In the genomic region with DNA sequence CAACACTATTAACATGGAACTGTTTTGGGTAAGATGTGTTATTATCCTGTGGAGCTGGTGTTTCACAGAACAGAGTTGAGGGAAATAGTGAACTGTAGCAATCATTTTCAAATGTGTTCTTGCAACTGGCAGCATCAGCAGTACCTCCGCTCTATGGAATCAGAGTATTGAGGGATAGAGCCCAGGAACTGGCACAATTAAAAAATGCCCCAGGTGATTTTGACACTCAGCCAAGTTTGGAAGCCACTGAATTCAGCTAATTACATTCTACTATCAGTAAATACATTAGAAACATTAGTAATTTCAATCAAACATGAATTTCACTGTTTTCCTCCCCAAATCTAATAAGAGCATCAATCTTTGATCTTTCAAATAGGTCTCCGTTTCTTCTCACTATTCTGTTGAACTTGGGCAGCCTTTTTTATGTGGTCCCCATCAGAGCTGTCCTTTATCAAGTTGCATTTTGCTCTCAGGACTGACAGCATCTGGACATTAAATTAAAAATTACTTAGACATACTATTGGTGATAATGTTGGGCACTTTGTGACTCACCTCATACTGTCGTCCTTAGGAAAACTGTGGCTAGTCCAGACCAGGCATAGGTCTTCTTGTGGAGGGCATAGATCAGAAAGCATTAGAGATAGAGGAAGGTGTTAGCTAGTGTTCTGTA, we compare ENCODE assay signal across 17 cellular contexts.
DNase-seq lines count a peak whose midpoint lies in the region; ATAC-seq and TF ChIP-seq lines count a peak whose summit lies in the region.
"Had no signal": no experiment of that assay in that cellular context is flagged by ENCODE, and none has a peak within 500 bp of the region (broad histone marks: within the 10 kb centered on the region; RNA-seq: fewer than 3 reads in every experiment).

No MANE protein-coding gene starts in this region.

- ATAC-seq in SK-N-SH treated with all-trans-retinoic acid at 6 μM for 48 hours = no peak
- ATAC-seq: CD8-positive, alpha-beta T cell had no signal

- peak in 1 of 2 experiments; percentile 48; a peak in 1 of 4 replicates for TF ChIP-seq EP300 in SK-N-SH (IDR thresholded peaks at IDR 0.05; ENCODE audit: borderline replicate concordance in 1 of 2, low read depth in 1 of 2, low read length in 1 of 2)

- no peaks in the 10 kb centered on the region for H4K20me1 ChIP-seq in SK-N-SH (ENCODE audit: insufficient read depth)
- H4K20me1 ChIP-seq: BLaER1 treated with 17β-estradiol and CSF1 and Interleukin-3, amounts not matched to agents 10 nM and 100 nM had no signal

- H3K4me3 ChIP-seq in SK-N-SH (ENCODE audit: low read depth in 2 of 2, low read length in 1 of 2) = no peak overlapping the region
- H3K4me3 ChIP-seq in right atrium auricular region = no peak overlapping the region
- H3K4me3 ChIP-seq: BLaER1 treated with 17β-estradiol and CSF1 and Interleukin-3, amounts not matched to agents 10 nM and 100 nM had no signal

- H3K4me2 ChIP-seq in SK-N-SH = no peak overlapping the region
- H3K4me2 ChIP-seq: BLaER1 treated with 17β-estradiol and CSF1 and Interleukin-3, amounts not matched to agents 10 nM and 100 nM had no signal

- H3K27me3 ChIP-seq in SK-N-SH (ENCODE audit: insufficient read depth) = no peaks in the 10 kb centered on the region
- H3K27me3 ChIP-seq in right atrium auricular region = no peaks in the 10 kb centered on the region
- H3K27me3 ChIP-seq: BLaER1 treated with 17β-estradiol and CSF1 and Interleukin-3, amounts not matched to agents 10 nM and 100 nM had no signal

- POLR2A ChIA-PET in SK-N-SH (lab: Yijun Ruan, JAX) = no interaction called here

- H3K36me3 ChIP-seq in SK-N-SH (replicated peaks in 1 of 2; ENCODE audit: control insufficient read depth in 1 of 2, insufficient read depth in 2 of 2, low read length in 1 of 2) = no peaks in the 10 kb centered on the region
- H3K36me3 ChIP-seq in right atrium auricular region = no peaks in the 10 kb centered on the region
- H3K36me3 ChIP-seq: BLaER1 treated with 17β-estradiol and CSF1 and Interleukin-3, amounts not matched to agents 10 nM and 100 nM had no signal

- H3K27me3 Mint-ChIP-seq in mesothelial cell of epicardium (ENCODE audit: low read depth) = peaks cover 56% of the 10 kb centered on the region

- H3K79me2 ChIP-seq in SK-N-SH (ENCODE audit: insufficient read depth) = no peaks in the 10 kb centered on the region

- no peaks in the 10 kb centered on the region for H3F3A ChIP-seq in SK-N-SH (replicated peaks; ENCODE audit: insufficient read depth)

- CTCF ChIA-PET in SK-N-SH (lab: Yijun Ruan, JAX) = interaction anchor here (0.8 to 4.1 kb wide), 13 partner anchors 9 to 660 kb away, joined by 3 to 20 read pairs (median 5); no protein-coding TSS in a partner anchor

- peaks cover 0 to 17% of the 10 kb centered on the region in 2 experiments; a peak in 2 of 4 replicates for H3K4me1 ChIP-seq in SK-N-SH (ENCODE audit: control insufficient read depth in 1 of 2, insufficient read depth in 2 of 2, low read depth in 1 of 2, low read length in 1 of 2)
- H3K4me1 ChIP-seq in right atrium auricular region = no peaks in the 10 kb centered on the region
- H3K4me1 ChIP-seq: BLaER1 treated with 17β-estradiol and CSF1 and Interleukin-3, amounts not matched to agents 10 nM and 100 nM; Caco-2 had no signal

- TF ChIP-seq RAD21 in SK-N-SH (IDR thresholded peaks at IDR 0.05; ENCODE audit: low read length) = no peak

- no peak overlapping the region for H2AFZ ChIP-seq in SK-N-SH (ENCODE audit: low read depth)

- H3K27ac ChIP-seq in SK-N-SH (ENCODE audit: low read depth in 2 of 2, low read length in 1 of 2) (peak overlapping the region in 1 of 2 experiments; percentile 43; a peak in 1 of 4 replicates), right atrium auricular region (no peak overlapping the region)
- H3K27ac ChIP-seq: BLaER1 treated with 17β-estradiol and CSF1 and Interleukin-3, amounts not matched to agents 10 nM and 100 nM; C4-2B had no signal

- H3K9ac ChIP-seq in SK-N-SH = no peak overlapping the region
- H3K9ac ChIP-seq: BLaER1 treated with 17β-estradiol and CSF1 and Interleukin-3, amounts not matched to agents 10 nM and 100 nM had no signal

- no peaks in the 10 kb centered on the region for H3K36me3 Mint-ChIP-seq in mesothelial cell of epicardium
- H3K36me3 Mint-ChIP-seq: CD8-positive, alpha-beta T cell had no signal

- H3K27ac Mint-ChIP-seq in mesothelial cell of epicardium = no peak overlapping the region
- H3K27ac Mint-ChIP-seq: CD4-positive, alpha-beta T cell; CD8-positive, alpha-beta T cell had no signal

- in situ Hi-C loops in GM13977 (cut with MboI; ENCODE audit: low pct_unique_long_range_greater_than_20kb, low sequenced_read_pairs, unreplicated experiment) = no loop called here

- no peak overlapping the region for H3K4me3 Mint-ChIP-seq in mesothelial cell of epicardium
- H3K4me3 Mint-ChIP-seq: CD4-positive, alpha-beta T cell; CD8-positive, alpha-beta T cell had no signal

- TF ChIP-seq CTCF in SK-N-SH (IDR thresholded peaks at IDR 0.05) (no peak), GM13977 (IDR thresholded peaks at IDR 0.05; ENCODE audit: extremely low read depth, insufficient read depth, missing control alignments) (no peak), right atrium auricular region (IDR thresholded peaks at IDR 0.05) (no peak), mesothelial cell of epicardium (IDR thresholded peaks at IDR 0.05; ENCODE audit: unreplicated experiment) (no peak)

- DNase-seq in SK-N-SH = peak; percentile 36
- peak; percentile 2 for DNase-seq in NCI-H1105 (lab: John Stamatoyannopoulos, UW)
- peak; percentile 53 for DNase-seq in SK-N-DZ (ENCODE audit: low spot score)
- DNase-seq in GM13977 (ENCODE audit: low spot score) = no peak
- DNase-seq in right atrium auricular region (ENCODE audit: low spot score) = no peak
- no peak for DNase-seq in mesothelial cell of epicardium (ENCODE audit: low spot score in 2 of 2, unreplicated experiment in 2 of 2)
- DNase-seq: 8988T; ACHN; Caco-2; Calu3; CD4-positive, alpha-beta T cell; CD8-positive, alpha-beta T cell; DMS79 treated with DMSO at 0.1 percent for 48 hours; GF-D8 had no signal

- 8% methylated on average over 3 of the region's 3 CpGs for WGBS in SK-N-SH (ENCODE audit: low lambda C conversion rate)

- H3K4me1 Mint-ChIP-seq in mesothelial cell of epicardium = no peaks in the 10 kb centered on the region

- H3K9me3 Mint-ChIP-seq in mesothelial cell of epicardium = no peaks in the 10 kb centered on the region
- H3K9me3 Mint-ChIP-seq: CD4-positive, alpha-beta T cell; CD8-positive, alpha-beta T cell had no signal

- no peaks in the 10 kb centered on the region for H3K9me2 ChIP-seq in SK-N-SH

- H3K9me3 ChIP-seq in SK-N-SH (0 out of 2 replicates have a peak, but pooled peaks cover 4% of the 10 kb centered on the region), right atrium auricular region (no peaks in the 10 kb centered on the region)
- H3K9me3 ChIP-seq: BLaER1 treated with 17β-estradiol and CSF1 and Interleukin-3, amounts not matched to agents 10 nM and 100 nM; Caco-2 had no signal

TF ChIP-seq in SK-N-SH, 30 proteins besides CTCF, POLR2A, EP300 and RAD21:
- TF ChIP-seq TEAD4 (IDR thresholded peaks at IDR 0.05; ENCODE audit: borderline replicate concordance, insufficient read depth) (0 out of 2 replicates have a peak, but pooled peaks have one; percentile 26), TCF12 (IDR thresholded peaks at IDR 0.05) (0 out of 2 replicates have a peak, but pooled peaks have one; percentile 5), FOXJ3 (CRISPR knock-in tag; IDR thresholded peaks at IDR 0.05) (peak; percentile 60), RFX5 (IDR thresholded peaks at IDR 0.05; ENCODE audit: low read length) (no peak), CHD2 (IDR thresholded peaks at IDR 0.05; ENCODE audit: low read length, partially characterized antibody) (no peak), RCOR1 (IDR thresholded peaks at IDR 0.05; ENCODE audit: low read length) (peak; percentile 32; the same call in 1 of the 2 replicates), GATA2 (CRISPR knock-in tag; IDR thresholded peaks at IDR 0.05) (peak; percentile 80)

TF ChIP-seq in SK-N-SH treated with all-trans-retinoic acid at 6 μM for 48 hours, 23 proteins besides CTCF, POLR2A, EP300 and RAD21 (continues in another document):
- TF ChIP-seq GLIS3 (CRISPR knock-in tag; IDR thresholded peaks at IDR 0.05) = no peak
- no peak for TF ChIP-seq ZC3H10 (CRISPR knock-in tag; IDR thresholded peaks at IDR 0.05)
- TF ChIP-seq ZFP3 (CRISPR knock-in tag; IDR thresholded peaks at IDR 0.05) = no peak
- no peak for TF ChIP-seq POU6F1 (CRISPR knock-in tag; IDR thresholded peaks at IDR 0.05; ENCODE audit: borderline replicate concordance, low read depth)
- no peak for TF ChIP-seq BACH2 (CRISPR knock-in tag; IDR thresholded peaks at IDR 0.05; ENCODE audit: borderline replicate concordance)
- TF ChIP-seq ISL1 (CRISPR knock-in tag; IDR thresholded peaks at IDR 0.05) = no peak
- TF ChIP-seq, protein P1, sequence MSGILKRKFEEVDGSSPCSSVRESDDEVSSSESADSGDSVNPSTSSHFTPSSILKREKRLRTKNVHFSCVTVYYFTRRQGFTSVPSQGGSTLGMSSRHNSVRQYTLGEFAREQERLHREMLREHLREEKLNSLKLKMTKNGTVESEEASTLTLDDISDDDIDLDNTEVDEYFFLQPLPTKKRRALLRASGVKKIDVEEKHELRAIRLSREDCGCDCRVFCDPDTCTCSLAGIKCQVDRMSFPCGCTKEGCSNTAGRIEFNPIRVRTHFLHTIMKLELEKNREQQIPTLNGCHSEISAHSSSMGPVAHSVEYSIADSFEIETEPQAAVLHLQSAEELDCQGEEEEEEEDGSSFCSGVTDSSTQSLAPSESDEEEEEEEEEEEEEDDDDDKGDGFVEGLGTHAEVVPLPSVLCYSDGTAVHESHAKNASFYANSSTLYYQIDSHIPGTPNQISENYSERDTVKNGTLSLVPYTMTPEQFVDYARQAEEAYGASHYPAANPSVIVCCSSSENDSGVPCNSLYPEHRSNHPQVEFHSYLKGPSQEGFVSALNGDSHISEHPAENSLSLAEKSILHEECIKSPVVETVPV (CRISPR knock-in tag; IDR thresholded peaks at IDR 0.05) = no peak
- TF ChIP-seq ZNF8 (CRISPR knock-in tag; IDR thresholded peaks at IDR 0.05) = no peak

Comparison
In these comparisons a context has a peak if more than half of its experiments do, and no peak if none do; other contexts are left out.
1. DNase-seq: peak in SK-N-SH (single experiment), NCI-H1105 (single experiment) and SK-N-DZ (single experiment); none in GM13977 (single experiment), right atrium auricular region (single experiment) and mesothelial cell of epicardium (0 of 2).